Comparison of ENCODE assay signal across 22 cellular contexts in the genomic region with DNA sequence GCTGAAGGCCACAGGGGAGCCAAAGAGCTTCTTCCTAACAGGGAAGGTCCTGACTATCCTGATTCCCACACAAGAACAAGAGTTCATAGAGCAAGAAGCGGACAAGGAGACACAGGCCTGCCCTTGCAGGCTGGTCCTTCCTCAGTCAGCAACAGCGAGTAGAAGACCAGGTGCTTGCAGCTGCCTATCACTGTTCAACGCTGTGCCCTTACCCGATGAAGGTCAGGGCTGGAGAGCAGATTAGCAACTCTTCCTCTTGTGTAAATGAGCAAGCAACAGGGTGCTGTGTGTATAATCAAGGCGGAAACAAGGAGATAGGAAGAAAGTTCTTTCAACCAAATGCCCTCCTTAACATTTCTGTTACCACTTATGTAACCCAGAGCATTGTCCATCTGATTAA.
"Had no signal": no experiment of that assay in that cellular context is flagged by ENCODE, and none has a peak within 500 bp of the region (broad histone marks: within the 10 kb centered on the region; RNA-seq: fewer than 3 reads in every experiment).

No MANE protein-coding gene starts in this region.

- FAIRE-seq: islet of Langerhans had no signal

- H3K27me3 ChIP-seq: ascending aorta, breast epithelium, heart left ventricle, ovary, spleen, stomach had no signal

- H3K4me3 Mint-ChIP-seq: activated naive CD4-positive, alpha-beta T cell treated with anti-CD3 and anti-CD28 coated beads, Interleukin-2, amount 10 ng/mL, durations not matched to agents 7 days and 5 days; activated T-helper 17 cell treated with anti-CD3 and anti-CD28 coated beads, Interleukin-2, amount 50 U/mL, for 72 hours; neural crest cell had no signal

- H3K4me1 ChIP-seq: ascending aorta, breast epithelium, lower lobe of right lung had no signal

- H3K9me3 ChIP-seq: ascending aorta, breast epithelium, heart left ventricle, lower lobe of right lung, ovary, spleen, stomach, thoracic aorta had no signal

- H3K9me3 Mint-ChIP-seq: activated naive CD4-positive, alpha-beta T cell treated with anti-CD3 and anti-CD28 coated beads, Interleukin-2, amount 10 ng/mL, durations not matched to agents 7 days and 5 days; activated T-helper 17 cell treated with anti-CD3 and anti-CD28 coated beads, Interleukin-2, amount 50 U/mL, for 72 hours; neural crest cell had no signal

- H3K27me3 Mint-ChIP-seq: activated T-helper 17 cell treated with anti-CD3 and anti-CD28 coated beads, Interleukin-2, amount 50 U/mL, for 72 hours had no signal

- H3K27ac ChIP-seq: ascending aorta, breast epithelium, heart left ventricle, lower lobe of right lung, ovary, spleen, stomach, thoracic aorta had no signal

- H3K36me3 ChIP-seq: ascending aorta, breast epithelium, heart left ventricle, lower lobe of right lung, ovary, spleen, stomach, thoracic aorta had no signal

- H3K27ac Mint-ChIP-seq: activated naive CD4-positive, alpha-beta T cell treated with anti-CD3 and anti-CD28 coated beads, Interleukin-2, amount 10 ng/mL, durations not matched to agents 7 days and 5 days; activated T-helper 17 cell treated with anti-CD3 and anti-CD28 coated beads, Interleukin-2, amount 50 U/mL, for 72 hours had no signal

- DNase-seq: activated CD4-positive, CD25-positive, alpha-beta regulatory T cell treated with anti-CD3 and anti-CD28 coated beads, Interleukin-2, amount 50 U/mL, for 72 hours; activated naive CD4-positive, alpha-beta T cell treated with anti-CD3 and anti-CD28 coated beads, Interleukin-2, amount 10 ng/mL, durations not matched to agents 7 days and 5 days; activated T-cell treated with anti-CD3 and anti-CD28 coated beads for 4 hours; cerebellar nuclear complex; effector CD8-positive, alpha-beta T cell; foreskin melanocyte; heart left ventricle; left colon; lower lobe of right lung; midbrain; ovary; spleen; stimulated activated CD4-positive, alpha-beta T cell treated with anti-CD3 and anti-CD28 coated beads, Interleukin-1b, Interleukin-23, amount 100 ng/mL, for 48 hours; stomach; T-helper 9 cell had no signal

- ATAC-seq: activated T-helper 17 cell treated with anti-CD3 and anti-CD28 coated beads, Interleukin-2, amount 50 U/mL, for 72 hours; heart left ventricle; left colon; lower lobe of right lung; sciatic nerve had no signal

- H3K4me3 ChIP-seq: ascending aorta, breast epithelium, heart left ventricle, lower lobe of right lung, ovary, spleen, stomach, thoracic aorta had no signal

- H3K4me1 Mint-ChIP-seq: activated naive CD4-positive, alpha-beta T cell treated with anti-CD3 and anti-CD28 coated beads, Interleukin-2, amount 10 ng/mL, durations not matched to agents 7 days and 5 days; activated T-helper 17 cell treated with anti-CD3 and anti-CD28 coated beads, Interleukin-2, amount 50 U/mL, for 72 hours had no signal
